8 cellular contexts compared by ENCODE assay signal in the genomic region with DNA sequence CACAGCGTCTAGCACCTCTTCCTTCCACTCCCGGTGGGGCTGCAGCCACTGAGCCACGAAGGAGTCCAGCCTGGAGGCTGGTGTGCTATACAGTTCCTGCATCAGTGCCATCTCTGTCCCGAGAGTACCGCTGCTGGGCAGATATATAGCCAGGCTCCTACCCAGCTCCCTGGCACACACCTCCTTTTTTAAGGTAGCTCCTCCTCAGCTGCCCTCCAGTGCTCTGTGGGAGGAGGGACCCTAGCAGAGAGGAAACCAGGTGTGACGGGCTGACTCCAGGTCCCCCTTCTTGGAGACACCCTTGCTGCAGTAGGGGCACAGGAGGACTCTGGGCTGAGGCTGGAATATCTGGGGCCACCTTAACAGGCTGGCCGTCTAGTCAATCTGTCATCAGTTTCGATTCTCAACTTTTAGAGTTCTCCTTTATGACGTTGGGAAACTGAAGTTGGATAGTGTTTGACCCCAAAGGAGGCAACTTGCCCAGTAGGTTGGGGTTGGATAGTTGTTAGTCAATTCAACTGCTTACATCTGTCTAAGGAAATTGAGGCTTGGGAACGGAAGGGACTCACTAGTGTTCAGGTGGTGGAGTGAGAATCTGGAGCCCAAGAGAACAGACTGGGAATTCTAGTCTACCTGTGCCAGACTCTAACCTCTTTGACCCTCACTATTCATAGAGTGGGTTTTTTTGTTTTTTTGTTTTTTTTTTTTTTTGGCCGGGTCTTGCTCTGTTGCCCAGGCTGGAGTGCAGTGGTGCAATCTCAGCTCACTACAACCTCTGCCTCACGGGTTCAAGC. TPM values are rescaled to one million over a fixed set of nuclear protein-coding genes. Genes with fewer than 3 reads are reported as not detected.
A peak's percentile ranks its signal among the peaks of the same experiment; 100 is the strongest.
DNase-seq lines count a peak whose midpoint lies in the region; ATAC-seq and TF ChIP-seq lines count a peak whose summit lies in the region.

A gene with protein sequence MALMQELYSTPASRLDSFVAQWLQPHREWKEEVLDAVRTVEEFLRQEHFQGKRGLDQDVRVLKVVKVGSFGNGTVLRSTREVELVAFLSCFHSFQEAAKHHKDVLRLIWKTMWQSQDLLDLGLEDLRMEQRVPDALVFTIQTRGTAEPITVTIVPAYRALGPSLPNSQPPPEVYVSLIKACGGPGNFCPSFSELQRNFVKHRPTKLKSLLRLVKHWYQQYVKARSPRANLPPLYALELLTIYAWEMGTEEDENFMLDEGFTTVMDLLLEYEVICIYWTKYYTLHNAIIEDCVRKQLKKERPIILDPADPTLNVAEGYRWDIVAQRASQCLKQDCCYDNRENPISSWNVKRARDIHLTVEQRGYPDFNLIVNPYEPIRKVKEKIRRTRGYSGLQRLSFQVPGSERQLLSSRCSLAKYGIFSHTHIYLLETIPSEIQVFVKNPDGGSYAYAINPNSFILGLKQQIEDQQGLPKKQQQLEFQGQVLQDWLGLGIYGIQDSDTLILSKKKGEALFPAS (minus strand): TSS at position 386 of the 794 bp plus-strand sequence. CDS start 275 bp downstream, at position 111.

- no peak within 1 kb of the TSS for H3K27ac ChIP-seq in neural progenitor cell

- H4K20me1 ChIP-seq in neural progenitor cell (ENCODE audit: low read depth) = no peaks in the 10 kb centered on the region

- no peak for TF ChIP-seq CTCF in neural progenitor cell (IDR thresholded peaks at IDR 0.05)
- no peak for TF ChIP-seq CTCF in glutamatergic neuron (IDR thresholded peaks at IDR 0.05; ENCODE audit: partially characterized antibody, unreplicated experiment)

- H3K9ac ChIP-seq in neural progenitor cell = no peak within 1 kb of the TSS

- DNase-seq in AG08396 (ENCODE audit: low spot score) = peak; percentile 28
- DNase-seq in activated CD4-positive, alpha-beta T cell treated with anti-CD3 and anti-CD28 coated beads for 36 hours = peak; percentile 72
- DNase-seq in effector CD8-positive, alpha-beta T cell (lab: John Stamatoyannopoulos, UW) = peak; percentile 18
- no peak for DNase-seq in neural progenitor cell (ENCODE audit: low spot score)
- DNase-seq in glutamatergic neuron = no peak
- no peak for DNase-seq in GF-D8 (lab: John Stamatoyannopoulos, UW)

- POLR2A ChIA-PET in activated CD4-positive, alpha-beta T cell treated with anti-CD3 and anti-CD28 coated beads for 36 hours (lab: Charles Lee) = interaction anchor here (0.5 to 0.7 kb wide), 5 partner anchors 11 to 647 kb away, joined by 3 to 10 read pairs (median 3); a partner anchor contains a TSS

- H3K27me3 ChIP-seq in neural progenitor cell = no peaks in the 10 kb centered on the region

- peak within 1 kb of the TSS; percentile 63 for H2AFZ ChIP-seq in neural progenitor cell (replicated peaks)

- peaks cover 3% of the 10 kb centered on the region for H3K36me3 Mint-ChIP-seq in activated CD4-positive, alpha-beta T cell treated with anti-CD3 and anti-CD28 coated beads for 36 hours (ENCODE audit: low read depth)
- H3K36me3 Mint-ChIP-seq in neural progenitor cell (no peaks in the 10 kb centered on the region), glutamatergic neuron (ENCODE audit: unreplicated experiment) (no peaks in the 10 kb centered on the region)

- H3K9me3 ChIP-seq in neural progenitor cell (ENCODE audit: low read depth) = no peaks in the 10 kb centered on the region

- peak within 1 kb of the TSS; percentile 91 for H3K27ac Mint-ChIP-seq in activated CD4-positive, alpha-beta T cell treated with anti-CD3 and anti-CD28 coated beads for 36 hours
- H3K27ac Mint-ChIP-seq in neural progenitor cell (no peak within 1 kb of the TSS), glutamatergic neuron (ENCODE audit: unreplicated experiment) (no peak within 1 kb of the TSS)

- H3K36me3 ChIP-seq in neural progenitor cell = no peaks in the 10 kb centered on the region

- ATAC-seq in GM19324 (IDR thresholded peaks at IDR 0.05; ENCODE audit: low FRiP score, unreplicated experiment) (peak; percentile 79), HG03457 (IDR thresholded peaks at IDR 0.05; ENCODE audit: unreplicated experiment) (peak; percentile 57)
- ATAC-seq in activated CD4-positive, alpha-beta T cell treated with anti-CD3 and anti-CD28 coated beads for 36 hours = peak; percentile 58

- no peaks in the 10 kb centered on the region for H3F3A ChIP-seq in neural progenitor cell (ENCODE audit: low read depth)

- no peak within 1 kb of the TSS for H3K4me3 ChIP-seq in neural progenitor cell

- intact Hi-C loops in activated CD4-positive, alpha-beta T cell treated with anti-CD3 and anti-CD28 coated beads for 36 hours (cut with DNase I, micrococcal nuclease) = loop anchor here (1.0 to 5.0 kb wide), 9 partner anchors 22 to 1040 kb away; a partner anchor contains a TSS

- H3K79me2 ChIP-seq in neural progenitor cell (ENCODE audit: low read depth) = no peaks in the 10 kb centered on the region

- H3K4me2 ChIP-seq in neural progenitor cell = no peak within 1 kb of the TSS

- H3K4me3 Mint-ChIP-seq in activated CD4-positive, alpha-beta T cell treated with anti-CD3 and anti-CD28 coated beads for 36 hours = peak within 1 kb of the TSS; percentile 78
- H3K4me3 Mint-ChIP-seq in neural progenitor cell (no peak within 1 kb of the TSS), glutamatergic neuron (ENCODE audit: unreplicated experiment) (no peak within 1 kb of the TSS)

- H3K9me3 Mint-ChIP-seq in activated CD4-positive, alpha-beta T cell treated with anti-CD3 and anti-CD28 coated beads for 36 hours (ENCODE audit: low read depth) = no peaks in the 10 kb centered on the region
- H3K9me3 Mint-ChIP-seq in neural progenitor cell = no peaks in the 10 kb centered on the region
- no peaks in the 10 kb centered on the region for H3K9me3 Mint-ChIP-seq in glutamatergic neuron (ENCODE audit: unreplicated experiment)

- peaks cover 52% of the 10 kb centered on the region for H3K4me1 Mint-ChIP-seq in activated CD4-positive, alpha-beta T cell treated with anti-CD3 and anti-CD28 coated beads for 36 hours
- H3K4me1 Mint-ChIP-seq in neural progenitor cell = peaks cover 5% of the 10 kb centered on the region
- no peaks in the 10 kb centered on the region for H3K4me1 Mint-ChIP-seq in glutamatergic neuron (ENCODE audit: low read depth, unreplicated experiment)

- no peaks in the 10 kb centered on the region for H3K4me1 ChIP-seq in neural progenitor cell

- CTCF ChIA-PET in activated CD4-positive, alpha-beta T cell treated with anti-CD3 and anti-CD28 coated beads for 36 hours (lab: Charles Lee) = interaction anchor here (0.5 to 0.7 kb wide), 2 partner anchors 20 to 193 kb away, joined by 3 read pairs; no protein-coding TSS in a partner anchor

- peaks cover 14% of the 10 kb centered on the region for H3K27me3 Mint-ChIP-seq in activated CD4-positive, alpha-beta T cell treated with anti-CD3 and anti-CD28 coated beads for 36 hours
- H3K27me3 Mint-ChIP-seq in neural progenitor cell (ENCODE audit: insufficient read depth, low read depth) = peaks cover 12% of the 10 kb centered on the region
- H3K27me3 Mint-ChIP-seq in glutamatergic neuron (ENCODE audit: unreplicated experiment) = peaks cover 7% of the 10 kb centered on the region

RNA-seq across cellular contexts. Expression of the gene that starts here (rescaled TPM):
- 10 to 100 TPM; 13.9 to 19.6 TPM for total RNA-seq in activated CD4-positive, alpha-beta T cell treated with anti-CD3 and anti-CD28 coated beads for 36 hours
- total RNA-seq in neural progenitor cell (ENCODE audit: low replicate concordance) (not detected in 2 replicates), glutamatergic neuron (ENCODE audit: unreplicated experiment) (not detected)

Comparison
In these comparisons a context has a peak if more than half of its experiments do, and no peak if none do; other contexts are left out.
1. RNA of the gene that starts here (total RNA-seq): 13.9 to 19.6 TPM in activated CD4-positive, alpha-beta T cell treated with anti-CD3 and anti-CD28 coated beads for 36 hours; not detected in neural progenitor cell and not detected in glutamatergic neuron (single experiment); every median in the first group is over 10 times any median in the second.
2. DNase-seq: peak in AG08396 (single experiment), activated CD4-positive, alpha-beta T cell treated with anti-CD3 and anti-CD28 coated beads for 36 hours (single experiment) and effector CD8-positive, alpha-beta T cell (single experiment); none in neural progenitor cell (single experiment), glutamatergic neuron (single experiment) and GF-D8 (single experiment).
3. Peak in every context shown above with its lines, with median percentiles within 50 percentile points of each other: ATAC-seq.